ENCODE assay signal across 1 cellular context in the genomic region with DNA sequence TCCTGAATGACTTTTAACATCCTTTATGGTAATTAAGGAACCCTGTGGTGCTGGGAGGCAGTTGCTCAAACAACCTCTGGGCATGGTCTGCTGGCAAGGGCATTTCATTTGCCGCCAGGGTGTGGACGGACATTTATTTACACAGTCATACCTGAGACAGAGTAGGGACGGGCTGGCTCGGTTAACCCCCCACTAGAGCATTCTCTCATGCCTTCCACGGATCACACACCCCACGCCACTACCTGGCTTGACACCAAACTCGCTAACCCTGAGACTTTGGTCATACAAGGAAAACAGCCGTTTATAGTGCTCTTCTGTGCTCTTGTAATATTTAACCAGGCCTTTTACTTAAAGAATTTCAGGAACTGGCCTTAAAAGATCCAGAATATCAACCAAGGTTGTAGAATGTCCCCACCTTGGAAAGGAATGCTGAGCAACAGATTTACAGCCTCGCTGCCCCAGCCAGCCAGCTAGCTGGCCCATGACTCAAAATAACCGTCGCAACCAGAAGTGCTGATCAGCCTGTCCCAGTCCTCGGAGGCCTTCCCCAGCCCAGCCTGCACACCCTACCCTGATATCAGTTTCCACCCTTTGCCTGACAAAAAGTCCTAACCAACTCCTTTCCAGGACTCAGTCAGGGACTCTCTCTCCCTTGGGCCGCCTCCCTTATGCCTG.
TF ChIP-seq lines count a peak whose summit lies in the region.

No MANE protein-coding gene starts in this region.

TF ChIP-seq in IMR-90, 13 proteins besides CTCF, POLR2A, EP300 and RAD21 (continued from another document):
- TF ChIP-seq, protein P1, sequence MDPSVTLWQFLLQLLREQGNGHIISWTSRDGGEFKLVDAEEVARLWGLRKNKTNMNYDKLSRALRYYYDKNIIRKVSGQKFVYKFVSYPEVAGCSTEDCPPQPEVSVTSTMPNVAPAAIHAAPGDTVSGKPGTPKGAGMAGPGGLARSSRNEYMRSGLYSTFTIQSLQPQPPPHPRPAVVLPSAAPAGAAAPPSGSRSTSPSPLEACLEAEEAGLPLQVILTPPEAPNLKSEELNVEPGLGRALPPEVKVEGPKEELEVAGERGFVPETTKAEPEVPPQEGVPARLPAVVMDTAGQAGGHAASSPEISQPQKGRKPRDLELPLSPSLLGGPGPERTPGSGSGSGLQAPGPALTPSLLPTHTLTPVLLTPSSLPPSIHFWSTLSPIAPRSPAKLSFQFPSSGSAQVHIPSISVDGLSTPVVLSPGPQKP (IDR thresholded peaks at IDR 0.05; ENCODE audit: borderline replicate concordance, low read depth, low read length): no peak
